ENCODE assay signal across 7 cellular contexts in genomic region chrX:70452143-70452733, GRCh38. TPM values are rescaled to one million over a fixed set of nuclear protein-coding genes. Genes with fewer than 3 reads are reported as not detected.
A peak's percentile ranks its signal among the peaks of the same experiment; 100 is the strongest.
DNase-seq lines count a peak whose midpoint lies in the region; ATAC-seq and TF ChIP-seq lines count a peak whose summit lies in the region.

No MANE protein-coding gene starts in this region.

- H3K36me3 ChIP-seq in muscle layer of colon (ENCODE audit: insufficient read depth, low read length) (no peaks in the 10 kb centered on the region), thoracic aorta (no peaks in the 10 kb centered on the region)

- H3K4me1 ChIP-seq in muscle layer of colon (ENCODE audit: insufficient read depth, low read length) (peaks cover 16% of the 10 kb centered on the region), thoracic aorta (ENCODE audit: control insufficient read depth in 1 of 2, low read depth in 2 of 2) (peaks cover 0 to 13% of the 10 kb centered on the region in 2 donors)

- H3K27me3 ChIP-seq in muscle layer of colon (ENCODE audit: control insufficient read depth in 1 of 2, insufficient read depth in 2 of 2, low read length in 2 of 2) (peaks cover 0 to 37% of the 10 kb centered on the region in 2 donors), thoracic aorta (replicated peaks; ENCODE audit: insufficient read depth) (no peaks in the 10 kb centered on the region)

- DNase-seq in NCI-H2196 (lab: John Stamatoyannopoulos, UW; ENCODE audit: unreplicated experiment) (peak; percentile 57), epidermal melanocyte (ENCODE audit: insufficient read length, low spot score) (peak; percentile 43), thoracic aorta (ENCODE audit: low spot score) (no peak)
- DNase-seq in activated CD8-positive, alpha-beta memory T cell treated with anti-CD3 and anti-CD28 coated beads for 24 hours = peak; percentile 84

- H3K27ac ChIP-seq in muscle layer of colon (ENCODE audit: low read depth, low read length) = no peak overlapping the region
- peak overlapping the region; percentile 28 to 69 for H3K27ac ChIP-seq in thoracic aorta

- H3K4me3 ChIP-seq in GM12875 (ENCODE audit: low read depth, low read length) = peak overlapping the region; percentile 14
- H3K4me3 ChIP-seq in muscle layer of colon (ENCODE audit: low read depth in 1 of 2, low read length in 2 of 2) = peak overlapping the region; percentile 28 to 59
- H3K4me3 ChIP-seq in thoracic aorta = peak overlapping the region; percentile 80

- H3K9me3 ChIP-seq in muscle layer of colon (ENCODE audit: low read length) (no peaks in the 10 kb centered on the region), thoracic aorta (no peaks in the 10 kb centered on the region)

- TF ChIP-seq CTCF in GM12875 (IDR thresholded peaks at IDR 0.05; ENCODE audit: borderline replicate concordance, insufficient read depth, low read depth, low read length) = peak; percentile 68
- peak; percentile 58 for TF ChIP-seq CTCF in thoracic aorta (IDR thresholded peaks at IDR 0.05)

- peak; percentile 36 for ATAC-seq in HG02763 (IDR thresholded peaks at IDR 0.05; ENCODE audit: unreplicated experiment)
- peak; percentile 35 for ATAC-seq in thoracic aorta (ENCODE audit: insufficient number of reproducible peaks, low FRiP score, low read depth)

- no peak overlapping the region for H3K9ac ChIP-seq in muscle layer of colon (ENCODE audit: low read length)

RNA-seq across cellular contexts. Expression of gene DLG3, which starts 7.6 kb away (rescaled TPM):
- 10 to 100 TPM; 17.3 to 18.7 TPM for total RNA-seq in thoracic aorta

RNA-seq across cellular contexts. Expression of gene GDPD2, which starts 29.1 kb away (rescaled TPM):
- total RNA-seq in thoracic aorta = not detected

Comparison
In these comparisons a context has a peak if more than half of its experiments do, and no peak if none do; other contexts are left out.
1. H3K4me3 ChIP-seq: peak in every context shown above with its lines; median percentile 80 in thoracic aorta; 44 in muscle layer of colon; 14 in GM12875.